ENCODE assay signal across 14 cellular contexts in genomic region chr9:80649001-80649420, GRCh38.
DNase-seq lines count a peak whose midpoint lies in the region; ATAC-seq, FAIRE-seq and TF ChIP-seq lines count a peak whose summit lies in the region.
"Had no signal": no experiment of that assay in that cellular context is flagged by ENCODE, and none has a peak within 500 bp of the region (broad histone marks: within the 10 kb centered on the region; RNA-seq: fewer than 3 reads in every experiment).

No MANE protein-coding gene starts in this region.

- H3K27me3 ChIP-seq in adipocyte (replicated peaks; ENCODE audit: control insufficient read depth, insufficient read depth, low read length), result no peaks in the 10 kb centered on the region
- H3K27me3 ChIP-seq in gastroesophageal sphincter, result no peaks in the 10 kb centered on the region
- no peaks in the 10 kb centered on the region for H3K27me3 ChIP-seq in pancreas

- H3K36me3 ChIP-seq in adipocyte (ENCODE audit: control insufficient read depth, insufficient read depth, low read length, severe bottlenecking) (no peaks in the 10 kb centered on the region), gastroesophageal sphincter (no peaks in the 10 kb centered on the region), pancreas (no peaks in the 10 kb centered on the region)

- no peaks in the 10 kb centered on the region for H3K4me1 Mint-ChIP-seq in T-helper 2 cell treated with Interferon-gamma antibody and Interleukin-4, amounts not matched to agents 5 μg/mL and 100 μg/mL, for 36 hours (ENCODE audit: low read depth)
- H3K4me1 Mint-ChIP-seq: activated naive CD8-positive, alpha-beta T cell treated with anti-CD3 and anti-CD28 coated beads for 36 hours had no signal

- no peak for TF ChIP-seq EP300 in gastroesophageal sphincter (IDR thresholded peaks at IDR 0.05)

- intact Hi-C loops in pancreas (cut with DNase I), result no loop called here

- DNase-seq in AG09319 (ENCODE audit: extremely low read depth, low read depth) (peak; percentile 53), adipocyte (ENCODE audit: low read depth) (peak; percentile 90), pancreas (peak in 1 of 6 donors; percentile 18), nucleus accumbens (lab: John Stamatoyannopoulos, UW) (no peak), dermis blood vessel endothelial cell (no peak)
- DNase-seq in T-helper 2 cell treated with Interferon-gamma antibody and Interleukin-4, amounts not matched to agents 5 μg/mL and 100 μg/mL, for 36 hours (ENCODE audit: low spot score), result no peak
- DNase-seq: activated CD4-positive, CD25-positive, alpha-beta regulatory T cell treated with anti-CD3 and anti-CD28 coated beads, Interleukin-2, amount 50 U/mL, for 72 hours; activated naive CD8-positive, alpha-beta T cell treated with anti-CD3 and anti-CD28 coated beads for 36 hours; NCI-H1436 treated with DMSO at 0.1 percent for 48 hours had no signal

- peak; percentile 88 for ATAC-seq in gastroesophageal sphincter
- ATAC-seq in pancreas, result peak in 3 of 4 donors; percentile 38 to 66 (median 59)
- ATAC-seq in HG02938 (IDR thresholded peaks at IDR 0.05; ENCODE audit: unreplicated experiment), result no peak

- H3K4me3 ChIP-seq in adipocyte (ENCODE audit: low read length) (no peak overlapping the region), gastroesophageal sphincter (no peak overlapping the region), pancreas (no peak overlapping the region)

- no peaks in the 10 kb centered on the region for H3K36me3 Mint-ChIP-seq in T-helper 2 cell treated with Interferon-gamma antibody and Interleukin-4, amounts not matched to agents 5 μg/mL and 100 μg/mL, for 36 hours (ENCODE audit: low read depth)
- H3K36me3 Mint-ChIP-seq: activated naive CD8-positive, alpha-beta T cell treated with anti-CD3 and anti-CD28 coated beads for 36 hours had no signal

- no peak for FAIRE-seq in pancreas (lab: Jason Lieb, UNC)
- FAIRE-seq: GM18507, H1 had no signal

- 5 to 20% methylated on average over 1 to 2 of the region's 3 CpGs for WGBS in gastroesophageal sphincter (ENCODE audit: low coverage in 1 of 2), 2 donors
- 43 to 51% methylated on average over 3 of the region's 3 CpGs for WGBS in pancreas, 2 donors

- no peak for TF ChIP-seq POLR2A in gastroesophageal sphincter (IDR thresholded peaks at IDR 0.05)

- no peaks in the 10 kb centered on the region for H3K9me3 ChIP-seq in adipocyte (ENCODE audit: control insufficient read depth, low read length)
- peaks cover 0 to 8% (median 0%) of the 10 kb centered on the region in 3 donors for H3K9me3 ChIP-seq in gastroesophageal sphincter
- H3K9me3 ChIP-seq in pancreas, result no peaks in the 10 kb centered on the region

- no peaks in the 10 kb centered on the region for H3K27me3 Mint-ChIP-seq in T-helper 2 cell treated with Interferon-gamma antibody and Interleukin-4, amounts not matched to agents 5 μg/mL and 100 μg/mL, for 36 hours (ENCODE audit: low read depth)
- H3K27me3 Mint-ChIP-seq: activated naive CD8-positive, alpha-beta T cell treated with anti-CD3 and anti-CD28 coated beads for 36 hours had no signal

- H3K27ac ChIP-seq in gastroesophageal sphincter, result peak overlapping the region in 3 of 4 donors; percentile 51 to 52 (median 51)
- no peak overlapping the region for H3K27ac ChIP-seq in pancreas
- H3K27ac ChIP-seq: HL-60 had no signal

- H3K4me3 Mint-ChIP-seq in T-helper 2 cell treated with Interferon-gamma antibody and Interleukin-4, amounts not matched to agents 5 μg/mL and 100 μg/mL, for 36 hours, result no peak overlapping the region
- H3K4me3 Mint-ChIP-seq: activated naive CD8-positive, alpha-beta T cell treated with anti-CD3 and anti-CD28 coated beads for 36 hours had no signal

- H3K9me3 Mint-ChIP-seq in T-helper 2 cell treated with Interferon-gamma antibody and Interleukin-4, amounts not matched to agents 5 μg/mL and 100 μg/mL, for 36 hours, result peaks cover 13% of the 10 kb centered on the region

- no peak for TF ChIP-seq CTCF in AG09319 (IDR thresholded peaks at IDR 0.05; ENCODE audit: low read depth, low read length)
- TF ChIP-seq CTCF in gastroesophageal sphincter (IDR thresholded peaks at IDR 0.05), result no peak
- no peak for TF ChIP-seq CTCF in pancreas (IDR thresholded peaks at IDR 0.05)

- H3K9ac ChIP-seq in adipocyte (ENCODE audit: low read length), result peak overlapping the region; percentile 29

- no peak overlapping the region for H3K27ac Mint-ChIP-seq in T-helper 2 cell treated with Interferon-gamma antibody and Interleukin-4, amounts not matched to agents 5 μg/mL and 100 μg/mL, for 36 hours
- H3K27ac Mint-ChIP-seq: activated naive CD8-positive, alpha-beta T cell treated with anti-CD3 and anti-CD28 coated beads for 36 hours had no signal

- H3K4me1 ChIP-seq in adipocyte (ENCODE audit: control insufficient read depth, insufficient read depth, low read length), result peaks cover 17% of the 10 kb centered on the region
- peaks cover 3 to 15% (median 4%) of the 10 kb centered on the region in 3 donors for H3K4me1 ChIP-seq in gastroesophageal sphincter
- no peaks in the 10 kb centered on the region for H3K4me1 ChIP-seq in pancreas

Comparison
In these comparisons a context has a peak if more than half of its experiments do, and no peak if none do; other contexts are left out.
1. DNase-seq: peak in AG09319 (single experiment) and adipocyte (single experiment); none in nucleus accumbens (0 of 56), dermis blood vessel endothelial cell (single experiment) and T-helper 2 cell treated with Interferon-gamma antibody and Interleukin-4, amounts not matched to agents 5 μg/mL and 100 μg/mL, for 36 hours (single experiment).
2. H3K27ac ChIP-seq: peak in gastroesophageal sphincter (3 of 4); none in pancreas (0 of 4).